21 cellular contexts compared by ENCODE assay signal in the genomic region with DNA sequence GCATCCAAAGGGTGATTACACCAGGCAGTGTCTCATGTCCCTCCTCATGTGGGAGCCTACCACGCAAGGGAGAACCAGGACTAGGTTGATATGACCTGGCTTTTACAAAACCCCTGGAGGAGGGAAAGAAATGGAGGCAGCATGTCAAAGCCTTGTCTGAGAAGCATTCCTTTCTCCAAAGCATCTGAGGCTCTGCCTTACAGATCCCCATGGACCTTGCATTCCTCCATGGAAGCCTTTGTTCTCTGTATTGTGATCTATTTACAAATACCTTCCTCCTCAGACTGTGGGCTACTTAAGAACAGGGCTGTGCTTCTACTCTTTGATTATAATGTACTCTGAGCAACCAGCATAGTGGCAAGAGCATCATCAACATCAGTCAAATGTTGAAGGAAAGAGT.
DNase-seq lines count a peak whose midpoint lies in the region; ATAC-seq and TF ChIP-seq lines count a peak whose summit lies in the region.
"Had no signal": no experiment of that assay in that cellular context is flagged by ENCODE, and none has a peak within 500 bp of the region (broad histone marks: within the 10 kb centered on the region; RNA-seq: fewer than 3 reads in every experiment).

No MANE protein-coding gene starts in this region.

- H3K4ac ChIP-seq in mesenchymal stem cell (ENCODE audit: low read depth in 1 of 2, low read length in 2 of 2) = no peak overlapping the region

- H2BK12ac ChIP-seq in mesenchymal stem cell (ENCODE audit: low read length in 2 of 2) = no peak overlapping the region

- no peak overlapping the region for H4K91ac ChIP-seq in mesenchymal stem cell (ENCODE audit: low read length)

- H3K14ac ChIP-seq in mesenchymal stem cell (ENCODE audit: low read length in 2 of 2) = no peak overlapping the region

- H2BK120ac ChIP-seq in mesenchymal stem cell (ENCODE audit: low read depth, low read length) = no peak overlapping the region

- TF ChIP-seq EP300 in suprapubic skin (IDR thresholded peaks at IDR 0.05) = no peak

- H4K8ac ChIP-seq in mesenchymal stem cell (ENCODE audit: low read length) = no peak overlapping the region

- TF ChIP-seq CTCF in cardiac muscle cell (IDR thresholded peaks at IDR 0.05; ENCODE audit: low read depth, low read length) = no peak
- no peak for TF ChIP-seq CTCF in right atrium auricular region (IDR thresholded peaks at IDR 0.05)
- no peak for TF ChIP-seq CTCF in suprapubic skin (IDR thresholded peaks at IDR 0.05)

- H3K4me2 ChIP-seq in mesenchymal stem cell (ENCODE audit: low read length, poor library complexity, severe bottlenecking) = no peak overlapping the region

- no peak for TF ChIP-seq POLR2A in suprapubic skin (IDR thresholded peaks at IDR 0.05)

- intact Hi-C loops in head of caudate nucleus (cut with DNase I) = no loop called here

- DNase-seq in cardiac muscle cell (ENCODE audit: low read depth in 1 of 2, low spot score in 1 of 2) = peak in 1 of 2 donors; percentile 37
- DNase-seq in right atrium auricular region (ENCODE audit: low spot score) = no peak
- no peak for DNase-seq in adipocyte (ENCODE audit: low read depth)
- no peak for DNase-seq in mesenchymal stem cell
- DNase-seq in suprapubic skin (ENCODE audit: low spot score in 2 of 2) = no peak
- no peak for DNase-seq in head of caudate nucleus
- DNase-seq: BE2C; CD4-positive, alpha-beta T cell; DMS79; KBM-7; MV-4-11; NCI-H1417; NCI-H1930; NCI-H2171; NCI-H446; NCI-H69; RPMI8226; SJCRH30 had no signal

- H2BK15ac ChIP-seq in mesenchymal stem cell (ENCODE audit: low read depth, poor library complexity, severe bottlenecking) = no peak overlapping the region

- H3K9ac ChIP-seq in adipocyte (ENCODE audit: low read length) (peak overlapping the region; percentile 76), mesenchymal stem cell (ENCODE audit: low read length) (no peak overlapping the region)

- no peak overlapping the region for H3K23ac ChIP-seq in mesenchymal stem cell (ENCODE audit: low read length in 2 of 2)

- WGBS in mesenchymal stem cell = 77% methylated on average over 1 of the region's 1 CpG
- 86% methylated on average over 1 of the region's 1 CpG for WGBS in suprapubic skin

- H3K4me3 ChIP-seq in cardiac muscle cell (no peak overlapping the region), right atrium auricular region (no peak overlapping the region), adipocyte (ENCODE audit: low read length) (peak overlapping the region; percentile 45), mesenchymal stem cell (ENCODE audit: insufficient read depth in 1 of 2, low read depth in 1 of 2, low read length in 2 of 2) (no peak overlapping the region), suprapubic skin (no peak overlapping the region)
- H3K4me3 ChIP-seq: SJCRH30 had no signal

- H3K4me1 ChIP-seq in cardiac muscle cell (ENCODE audit: low read depth) (peaks cover 47% of the 10 kb centered on the region), right atrium auricular region (peaks cover 4 to 70% of the 10 kb centered on the region in 2 donors), adipocyte (ENCODE audit: control insufficient read depth, insufficient read depth, low read length) (peaks cover 65% of the 10 kb centered on the region), mesenchymal stem cell (ENCODE audit: control insufficient read depth, insufficient read depth, low read depth, low read length) (peaks cover 2% of the 10 kb centered on the region), suprapubic skin (peaks cover 7% of the 10 kb centered on the region)

- H3K27ac ChIP-seq in cardiac muscle cell (peak overlapping the region; percentile 40), right atrium auricular region (peak overlapping the region in 1 of 2 donors; percentile 50), mesenchymal stem cell (ENCODE audit: low read length, poor library complexity, severe bottlenecking) (no peak overlapping the region), suprapubic skin (peak overlapping the region; percentile 41)
- H3K27ac ChIP-seq: 22Rv1, SJCRH30 had no signal

- no peak for ATAC-seq in HG03095 (IDR thresholded peaks at IDR 0.05; ENCODE audit: unreplicated experiment)
- no peak for ATAC-seq in GM21423 (IDR thresholded peaks at IDR 0.05; ENCODE audit: unreplicated experiment)

- H3K36me3 ChIP-seq in cardiac muscle cell (no peaks in the 10 kb centered on the region), right atrium auricular region (no peaks in the 10 kb centered on the region), adipocyte (ENCODE audit: control insufficient read depth, insufficient read depth, low read length, severe bottlenecking) (no peaks in the 10 kb centered on the region), mesenchymal stem cell (ENCODE audit: control insufficient read depth in 1 of 2, insufficient read depth in 2 of 2, low read depth in 1 of 2, low read length in 2 of 2) (no peaks in the 10 kb centered on the region), suprapubic skin (no peaks in the 10 kb centered on the region)
- H3K36me3 ChIP-seq: BE2C, SJCRH30 had no signal

- no peaks in the 10 kb centered on the region for H3K27me3 ChIP-seq in cardiac muscle cell
- no peaks in the 10 kb centered on the region for H3K27me3 ChIP-seq in right atrium auricular region
- H3K27me3 ChIP-seq in adipocyte (replicated peaks; ENCODE audit: control insufficient read depth, insufficient read depth, low read length) = no peaks in the 10 kb centered on the region
- H3K27me3 ChIP-seq in mesenchymal stem cell (ENCODE audit: control insufficient read depth in 1 of 2, insufficient read depth in 1 of 2, low read length in 2 of 2) = no peaks in the 10 kb centered on the region
- H3K27me3 ChIP-seq in suprapubic skin = no peaks in the 10 kb centered on the region
- H3K27me3 ChIP-seq: BE2C, SJCRH30 had no signal

- no peak overlapping the region for H3K18ac ChIP-seq in mesenchymal stem cell (ENCODE audit: low read depth in 1 of 2, low read length in 2 of 2)

- H3K9me3 ChIP-seq in cardiac muscle cell (ENCODE audit: low read depth) = no peaks in the 10 kb centered on the region
- no peaks in the 10 kb centered on the region for H3K9me3 ChIP-seq in right atrium auricular region
- H3K9me3 ChIP-seq in adipocyte (ENCODE audit: control insufficient read depth, low read length) = no peaks in the 10 kb centered on the region
- H3K9me3 ChIP-seq in mesenchymal stem cell (ENCODE audit: control insufficient read depth, low read length) = no peaks in the 10 kb centered on the region
- no peaks in the 10 kb centered on the region for H3K9me3 ChIP-seq in suprapubic skin
- H3K9me3 ChIP-seq: BE2C, SJCRH30 had no signal

- peak overlapping the region; percentile 43 for H2AFZ ChIP-seq in mesenchymal stem cell (ENCODE audit: low read depth, low read length)

- no peak overlapping the region for H2BK5ac ChIP-seq in mesenchymal stem cell (ENCODE audit: low read depth, low read length, poor library complexity, severe bottlenecking)

- H2AK5ac ChIP-seq in mesenchymal stem cell (ENCODE audit: low read length, severe bottlenecking) = no peak overlapping the region

- H3K79me1 ChIP-seq in mesenchymal stem cell (replicated peaks; ENCODE audit: low read length, poor library complexity, severe bottlenecking) = no peaks in the 10 kb centered on the region
